23 cellular contexts compared by ENCODE assay signal in the genomic region with DNA sequence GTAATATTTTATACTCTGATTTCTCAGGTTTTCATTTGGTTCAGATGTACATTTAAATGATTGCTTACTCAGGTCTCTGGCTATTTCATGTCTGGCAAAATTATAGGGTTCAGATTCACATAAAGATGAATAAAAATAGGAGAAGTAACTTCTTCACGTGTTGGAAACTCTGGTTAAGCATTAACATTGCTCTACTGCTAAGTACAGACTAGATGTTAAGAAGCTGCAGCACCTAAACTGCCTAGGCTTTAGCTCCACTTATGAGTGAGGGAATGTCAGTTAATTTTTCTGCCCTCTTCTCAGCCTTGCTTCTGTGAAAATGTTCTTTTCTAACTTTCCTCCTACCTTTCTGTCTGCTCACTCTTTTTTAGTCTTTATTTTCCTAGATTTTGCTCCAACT.
DNase-seq lines count a peak whose midpoint lies in the region; ATAC-seq, FAIRE-seq and TF ChIP-seq lines count a peak whose summit lies in the region.
"Had no signal": no experiment of that assay in that cellular context is flagged by ENCODE, and none has a peak within 500 bp of the region (broad histone marks: within the 10 kb centered on the region; RNA-seq: fewer than 3 reads in every experiment).

No MANE protein-coding gene starts in this region.

- intact Hi-C loops in transverse colon (cut with DNase I; ENCODE audit: low total_unique reads) = no loop called here

- no peak for TF ChIP-seq EP300 in transverse colon (IDR thresholded peaks at IDR 0.05; ENCODE audit: low read depth)

- 20 to 45% methylated on average over 1 of the region's 1 CpG for WGBS in transverse colon (ENCODE audit: low coverage in 1 of 2), 2 donors

- DNase-seq in bronchial epithelial cell (ENCODE audit: low read depth) (no peak), NCI-H2171 (lab: John Stamatoyannopoulos, UW) (no peak), transverse colon (no peak)
- DNase-seq: CD8-positive, alpha-beta T cell; COR-L47; DMS 273 treated with DMSO at 0.1 percent for 48 hours; DMS53; DND-41; EL; GOT3; H7; HFFc6 had no signal

- H3K36me3 ChIP-seq in bronchial epithelial cell (ENCODE audit: control insufficient read depth, insufficient read depth, low read length) (no peaks in the 10 kb centered on the region), transverse colon (no peaks in the 10 kb centered on the region)
- H3K36me3 ChIP-seq: BLaER1 had no signal

- no peak for TF ChIP-seq POLR2A in transverse colon (IDR thresholded peaks at IDR 0.05)

- H3K4me3 ChIP-seq in bronchial epithelial cell (ENCODE audit: low read depth, low read length) (no peak overlapping the region), transverse colon (no peak overlapping the region)
- H3K4me3 ChIP-seq: BLaER1 had no signal

- no peak overlapping the region for H3K27ac ChIP-seq in transverse colon
- H3K27ac ChIP-seq: 22Rv1, BLaER1, HL-60, KMS-11 had no signal

- FAIRE-seq in bronchial epithelial cell (lab: Jason Lieb, UNC) = peak; percentile 23
- FAIRE-seq: GM12891, GM19239 had no signal

- ATAC-seq in GM18511 (IDR thresholded peaks at IDR 0.05; ENCODE audit: unreplicated experiment) (peak; percentile 75), GM19463 (IDR thresholded peaks at IDR 0.05; ENCODE audit: unreplicated experiment) (peak; percentile 60), HG03175 (IDR thresholded peaks at IDR 0.05; ENCODE audit: unreplicated experiment) (peak; percentile 61), GM21360 (IDR thresholded peaks at IDR 0.05; ENCODE audit: unreplicated experiment) (no peak)
- ATAC-seq: CD8-positive, alpha-beta T cell; HCT116 had no signal

- no peak for TF ChIP-seq CTCF in bronchial epithelial cell (IDR thresholded peaks at IDR 0.05; ENCODE audit: insufficient read depth, low read length, severe bottlenecking)
- no peak for TF ChIP-seq CTCF in transverse colon (IDR thresholded peaks at IDR 0.05)

- H3K9me3 ChIP-seq in transverse colon = no peaks in the 10 kb centered on the region
- H3K9me3 ChIP-seq: BLaER1 had no signal

- H3K27me3 ChIP-seq in bronchial epithelial cell (ENCODE audit: control insufficient read depth, insufficient read depth, low read length) (no peaks in the 10 kb centered on the region), transverse colon (no peaks in the 10 kb centered on the region)
- H3K27me3 ChIP-seq: BLaER1 had no signal

- H3K4me1 ChIP-seq in transverse colon = no peaks in the 10 kb centered on the region
- H3K4me1 ChIP-seq: BLaER1 had no signal

- in situ Hi-C loops in transverse colon (cut with MboI; ENCODE audit: low pct_ligation_motif_present in 1 of 4, low pct_unique_long_range_greater_than_20kb in 1 of 4, low sequenced_read_pairs in 3 of 4) = no loop called here
